8 cellular contexts compared by ENCODE assay signal in the genomic region with DNA sequence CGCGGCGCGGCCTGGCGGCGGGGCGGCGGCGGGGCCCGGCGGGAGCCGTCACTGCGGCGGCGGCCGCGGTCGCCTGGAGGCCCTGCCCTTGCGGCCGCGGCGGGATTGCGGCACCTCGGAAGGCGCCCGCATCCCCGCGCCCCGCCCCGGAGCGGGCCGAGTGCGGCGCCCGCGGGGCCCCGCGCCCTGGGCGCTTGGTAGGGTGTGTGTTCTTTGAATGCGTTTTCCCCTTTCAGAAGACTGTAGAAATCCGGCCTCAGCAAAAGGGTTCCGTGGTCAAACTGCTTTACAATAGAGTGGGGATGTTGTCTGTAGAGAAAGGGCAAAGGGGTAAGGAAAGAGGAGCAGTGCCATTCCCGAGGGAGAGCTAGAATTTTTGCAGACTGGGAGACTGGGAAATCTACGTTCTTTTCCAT. TPM values are rescaled to one million over a fixed set of nuclear protein-coding genes. Genes with fewer than 3 reads are reported as not detected.
DNase-seq lines count a peak whose midpoint lies in the region; ATAC-seq and TF ChIP-seq lines count a peak whose summit lies in the region.

No MANE protein-coding gene starts in this region.

- peaks cover 5% of the 10 kb centered on the region for H3K27me3 Mint-ChIP-seq in activated CD8-positive, alpha-beta T cell treated with anti-CD3 and anti-CD28 coated beads, Interleukin-2, amount 10 ng/mL, durations not matched to agents 7 days and 5 days (ENCODE audit: low read depth)
- peaks cover 5% of the 10 kb centered on the region for H3K27me3 Mint-ChIP-seq in neural progenitor cell (ENCODE audit: insufficient read depth, low read depth)

- CTCF ChIA-PET in activated CD8-positive, alpha-beta T cell treated with anti-CD3 and anti-CD28 coated beads, Interleukin-2, amount 10 ng/mL, durations not matched to agents 7 days and 5 days (lab: Charles Lee) = interaction anchor here (1.0 to 3.8 kb wide), 6 partner anchors 10 to 213 kb away, joined by 3 to 30 read pairs (median 8); no protein-coding TSS in a partner anchor

- H3K9me3 ChIP-seq in fibroblast of lung (ENCODE audit: control insufficient read depth, insufficient read depth, low read depth, low read length) (no peaks in the 10 kb centered on the region), neural progenitor cell (ENCODE audit: low read depth) (no peaks in the 10 kb centered on the region)

- H3K27ac Mint-ChIP-seq in activated CD8-positive, alpha-beta T cell treated with anti-CD3 and anti-CD28 coated beads, Interleukin-2, amount 10 ng/mL, durations not matched to agents 7 days and 5 days = peak overlapping the region; percentile 94
- H3K27ac Mint-ChIP-seq in neural progenitor cell = peak overlapping the region; percentile 85

- H3K36me3 Mint-ChIP-seq in activated CD8-positive, alpha-beta T cell treated with anti-CD3 and anti-CD28 coated beads, Interleukin-2, amount 10 ng/mL, durations not matched to agents 7 days and 5 days (ENCODE audit: low read depth) = peaks cover 34% of the 10 kb centered on the region
- peaks cover 6% of the 10 kb centered on the region for H3K36me3 Mint-ChIP-seq in neural progenitor cell

- no peaks in the 10 kb centered on the region for H4K20me1 ChIP-seq in fibroblast of lung (ENCODE audit: control insufficient read depth, extremely low read depth, insufficient read depth, low read length)
- peaks cover 49% of the 10 kb centered on the region for H4K20me1 ChIP-seq in neural progenitor cell (ENCODE audit: low read depth)

- H3K27ac ChIP-seq in fibroblast of lung (ENCODE audit: insufficient read depth, low read length) = peak overlapping the region; percentile 67
- H3K27ac ChIP-seq in neural progenitor cell = no peak overlapping the region

- H3K9me3 Mint-ChIP-seq in activated CD8-positive, alpha-beta T cell treated with anti-CD3 and anti-CD28 coated beads, Interleukin-2, amount 10 ng/mL, durations not matched to agents 7 days and 5 days (ENCODE audit: insufficient read depth) = no peaks in the 10 kb centered on the region
- no peaks in the 10 kb centered on the region for H3K9me3 Mint-ChIP-seq in neural progenitor cell

- H3F3A ChIP-seq in neural progenitor cell (ENCODE audit: low read depth) = peaks cover 11% of the 10 kb centered on the region

- H3K79me2 ChIP-seq in fibroblast of lung (ENCODE audit: control insufficient read depth, insufficient read depth, low read length) (peaks cover 47% of the 10 kb centered on the region), neural progenitor cell (ENCODE audit: low read depth) (peaks cover 51% of the 10 kb centered on the region)

- H3K9ac ChIP-seq in fibroblast of lung (ENCODE audit: insufficient read depth, low read length) (peak overlapping the region; percentile 68), neural progenitor cell (peak overlapping the region; percentile 73)

- peaks cover 14% of the 10 kb centered on the region for H3K4me1 ChIP-seq in fibroblast of lung (ENCODE audit: control insufficient read depth, extremely low read depth, insufficient read depth, low read length)
- H3K4me1 ChIP-seq in neural progenitor cell = peaks cover 26% of the 10 kb centered on the region

- H3K4me3 ChIP-seq in fibroblast of lung (replicated peaks in 1 of 4; ENCODE audit: control extremely low read depth in 1 of 4, insufficient read depth in 1 of 4, low read depth in 3 of 4, low read length in 4 of 4) = peak overlapping the region; percentile 50 to 90 (median 80)
- peak overlapping the region; percentile 92 for H3K4me3 ChIP-seq in neural progenitor cell

- DNase-seq in Daoy (ENCODE audit: low read depth) (peak; percentile 6), KG1 (lab: John Stamatoyannopoulos, UW) (peak; percentile 18), fibroblast of lung (ENCODE audit: low read depth in 2 of 2) (peak; percentile 15 to 20), neural progenitor cell (ENCODE audit: low spot score) (peak; percentile 72), NCI-H2107 treated with DMSO at 0.1 percent for 48 hours (lab: John Stamatoyannopoulos, UW; ENCODE audit: unreplicated experiment) (no peak), GM20000 (ENCODE audit: low spot score) (no peak)
- peak; percentile 47 for DNase-seq in activated CD8-positive, alpha-beta T cell treated with anti-CD3 and anti-CD28 coated beads, Interleukin-2, amount 10 ng/mL, durations not matched to agents 7 days and 5 days

- POLR2A ChIA-PET in activated CD8-positive, alpha-beta T cell treated with anti-CD3 and anti-CD28 coated beads, Interleukin-2, amount 10 ng/mL, durations not matched to agents 7 days and 5 days (lab: Charles Lee) = interaction anchor here (1.6 to 3.5 kb wide), 4 partner anchors 10 to 107 kb away, joined by 6 to 75 read pairs (median 20); no protein-coding TSS in a partner anchor

- H3K4me2 ChIP-seq in fibroblast of lung (ENCODE audit: extremely low read depth, insufficient read depth, low read length) = peak overlapping the region; percentile 96
- peak overlapping the region; percentile 80 for H3K4me2 ChIP-seq in neural progenitor cell

- peaks cover 39% of the 10 kb centered on the region for H3K4me1 Mint-ChIP-seq in activated CD8-positive, alpha-beta T cell treated with anti-CD3 and anti-CD28 coated beads, Interleukin-2, amount 10 ng/mL, durations not matched to agents 7 days and 5 days (ENCODE audit: low read depth)
- H3K4me1 Mint-ChIP-seq in neural progenitor cell = peaks cover 17% of the 10 kb centered on the region

- H2AFZ ChIP-seq in fibroblast of lung (ENCODE audit: low read length) (peak overlapping the region; percentile 21), neural progenitor cell (replicated peaks) (no peak overlapping the region)

- H3K4me3 Mint-ChIP-seq in activated CD8-positive, alpha-beta T cell treated with anti-CD3 and anti-CD28 coated beads, Interleukin-2, amount 10 ng/mL, durations not matched to agents 7 days and 5 days = peak overlapping the region; percentile 92
- peak overlapping the region; percentile 95 for H3K4me3 Mint-ChIP-seq in neural progenitor cell

- TF ChIP-seq CTCF in fibroblast of lung (conservative IDR thresholded peaks at IDR 0.05 in 1 of 2, IDR thresholded peaks at IDR 0.05 in 1 of 2; ENCODE audit: low read depth in 1 of 2, low read length in 2 of 2) (no peak), neural progenitor cell (IDR thresholded peaks at IDR 0.05) (no peak), GM20000 (IDR thresholded peaks at IDR 0.05; ENCODE audit: extremely low read depth, missing control alignments) (no peak)

- H3K27me3 ChIP-seq in fibroblast of lung (ENCODE audit: control insufficient read depth, insufficient read depth, low read length) (no peaks in the 10 kb centered on the region), neural progenitor cell (peaks cover 10% of the 10 kb centered on the region)

- H3K36me3 ChIP-seq in fibroblast of lung (ENCODE audit: control insufficient read depth, insufficient read depth, low read length) = no peaks in the 10 kb centered on the region
- no peaks in the 10 kb centered on the region for H3K36me3 ChIP-seq in neural progenitor cell

- peak; percentile 25 for ATAC-seq in GM21447 (IDR thresholded peaks at IDR 0.05; ENCODE audit: unreplicated experiment)
- peak; percentile 30 for ATAC-seq in activated CD8-positive, alpha-beta T cell treated with anti-CD3 and anti-CD28 coated beads, Interleukin-2, amount 10 ng/mL, durations not matched to agents 7 days and 5 days

RNA-seq across cellular contexts. Expression of gene SNRK, which starts 0.6 kb away (rescaled TPM):
- total RNA-seq in Daoy (2014; rRNA removed; shearing (Covaris generic)) = 8.5 and 9.0 TPM in 2 replicates
- total RNA-seq in activated CD8-positive, alpha-beta T cell treated with anti-CD3 and anti-CD28 coated beads, Interleukin-2, amount 10 ng/mL, durations not matched to agents 7 days and 5 days = 10 to 100 TPM; 55.5 to 55.7 TPM
- total RNA-seq in fibroblast of lung (22.3 and 22.6 TPM in 2 replicates), neural progenitor cell (ENCODE audit: low replicate concordance) (25.2 and 26.1 TPM in 2 replicates)
- polyA plus RNA-seq in fibroblast of lung = 9.1 and 11.9 TPM in 2 replicates
- polyA plus RNA-seq in fibroblast of lung (2012) = 7.0 and 10.3 TPM in 2 replicates
- 34.7 and 35.0 TPM in 2 replicates for polyA minus RNA-seq in fibroblast of lung (ENCODE audit: low replicate concordance)

Comparison
In these comparisons a context has a peak if more than half of its experiments do, and no peak if none do; other contexts are left out.
1. DNase-seq: peak in Daoy (single experiment), KG1 (single experiment), activated CD8-positive, alpha-beta T cell treated with anti-CD3 and anti-CD28 coated beads, Interleukin-2, amount 10 ng/mL, durations not matched to agents 7 days and 5 days (single experiment), fibroblast of lung (2 of 2) and neural progenitor cell (single experiment); none in NCI-H2107 treated with DMSO at 0.1 percent for 48 hours (single experiment) and GM20000 (single experiment).